Comparison of ENCODE assay signal across 10 cellular contexts in the genomic region with DNA sequence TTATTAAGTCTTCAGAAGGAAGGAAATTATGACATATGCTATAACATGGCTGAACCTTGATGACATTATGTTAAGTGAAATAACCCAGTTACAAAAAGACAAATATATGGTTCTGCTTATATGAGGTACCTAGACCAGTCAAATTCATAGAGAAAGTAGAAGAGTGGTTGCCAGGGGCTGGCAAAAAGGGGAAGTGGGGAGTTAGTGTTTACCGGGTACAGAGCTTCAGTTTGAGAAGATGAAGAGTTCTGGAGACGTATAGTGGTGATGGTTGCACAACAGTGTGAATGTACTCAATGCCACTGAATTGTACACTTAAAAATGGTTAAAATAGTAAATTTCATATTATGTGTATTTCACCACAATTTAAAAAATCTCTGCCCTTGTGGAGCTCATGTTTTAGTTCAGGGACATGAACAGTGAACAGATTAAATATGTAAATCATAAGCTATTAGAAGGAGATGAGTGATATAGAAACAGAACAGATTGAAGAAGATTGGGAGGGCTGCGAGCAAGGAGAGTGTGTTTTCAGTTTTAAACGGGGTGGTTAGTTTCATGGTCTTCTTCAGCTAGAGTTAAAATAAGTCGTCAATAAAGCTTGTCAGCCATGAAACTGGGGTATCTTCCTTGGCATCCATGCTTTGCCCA.
DNase-seq lines count a peak whose midpoint lies in the region; ATAC-seq and TF ChIP-seq lines count a peak whose summit lies in the region.
"Had no signal": no experiment of that assay in that cellular context is flagged by ENCODE, and none has a peak within 500 bp of the region (broad histone marks: within the 10 kb centered on the region; RNA-seq: fewer than 3 reads in every experiment).

No MANE protein-coding gene starts in this region.

- H3K27ac ChIP-seq in OCI-LY3 (ENCODE audit: low read length) (peak overlapping the region; percentile 73), vagina (no peak overlapping the region)

- H3K4me1 Mint-ChIP-seq in CD14-positive monocyte: peaks cover 26% of the 10 kb centered on the region
- peaks cover 14% of the 10 kb centered on the region for H3K4me1 Mint-ChIP-seq in osteocyte (ENCODE audit: unreplicated experiment)

- H3K4me3 ChIP-seq in OCI-LY3 (ENCODE audit: low read length) (peak overlapping the region; percentile 70), vagina (no peak overlapping the region)

- TF ChIP-seq CTCF in CD14-positive monocyte (IDR thresholded peaks at IDR 0.05) (no peak), OCI-LY3 (IDR thresholded peaks at IDR 0.05; ENCODE audit: low read depth, low read length) (0 out of 2 replicates have a peak, but pooled peaks have one; percentile 10), vagina (IDR thresholded peaks at IDR 0.05) (no peak), osteocyte (IDR thresholded peaks at IDR 0.05) (no peak)

- peak; percentile 46 for ATAC-seq in GM19467 (IDR thresholded peaks at IDR 0.05; ENCODE audit: unreplicated experiment)
- peak; percentile 48 for ATAC-seq in HG03103 (IDR thresholded peaks at IDR 0.05; ENCODE audit: low read depth, unreplicated experiment)

- peak overlapping the region; percentile 93 for H3K4me2 ChIP-seq in OCI-LY3 (ENCODE audit: low read length)

- intact Hi-C loops in CD14-positive monocyte (cut with micrococcal nuclease): no loop called here
- intact Hi-C loops in vagina (cut with DNase I): no loop called here

- peak overlapping the region in 4 of 7 donors; percentile 23 to 74 (median 67) for H3K27ac Mint-ChIP-seq in CD14-positive monocyte
- H3K27ac Mint-ChIP-seq in osteocyte (ENCODE audit: unreplicated experiment): no peak overlapping the region
- H3K27ac Mint-ChIP-seq: activated CD4-positive, alpha-beta memory T cell treated with anti-CD3 and anti-CD28 coated beads, Interleukin-2, amount 10 ng/mL, durations not matched to agents 7 days and 5 days had no signal

- no peaks in the 10 kb centered on the region for H3K36me3 ChIP-seq in OCI-LY3 (replicated peaks; ENCODE audit: low read depth, low read length)
- H3K36me3 ChIP-seq in vagina: no peaks in the 10 kb centered on the region

- DNase-seq in CD14-positive monocyte (ENCODE audit: low spot score): peak; percentile 48
- DNase-seq in vagina (ENCODE audit: extremely low spot score in 2 of 2): no peak
- DNase-seq in NCI-H1105 treated with DMSO at 0.1 percent for 48 hours (lab: John Stamatoyannopoulos, UW): no peak
- no peak for DNase-seq in osteocyte (ENCODE audit: extremely low spot score, unreplicated experiment)
- DNase-seq in DMS153 (lab: John Stamatoyannopoulos, UW): no peak
- DNase-seq: activated CD4-positive, alpha-beta memory T cell treated with anti-CD3 and anti-CD28 coated beads, Interleukin-2, amount 10 ng/mL, durations not matched to agents 7 days and 5 days; foreskin fibroblast had no signal

- H3K4me3 Mint-ChIP-seq in CD14-positive monocyte (no peak overlapping the region), osteocyte (ENCODE audit: unreplicated experiment) (no peak overlapping the region)
- H3K4me3 Mint-ChIP-seq: activated CD4-positive, alpha-beta memory T cell treated with anti-CD3 and anti-CD28 coated beads, Interleukin-2, amount 10 ng/mL, durations not matched to agents 7 days and 5 days had no signal

- no peak for TF ChIP-seq POLR2A in vagina (IDR thresholded peaks at IDR 0.05)

- peaks cover 64% of the 10 kb centered on the region for H3K4me1 ChIP-seq in OCI-LY3 (ENCODE audit: low read length)
- no peaks in the 10 kb centered on the region for H3K4me1 ChIP-seq in vagina

- no peaks in the 10 kb centered on the region for H3K9me3 ChIP-seq in OCI-LY3 (ENCODE audit: insufficient read depth, low read length)
- H3K9me3 ChIP-seq in vagina: no peaks in the 10 kb centered on the region

- H2AFZ ChIP-seq in OCI-LY3 (ENCODE audit: low read depth, low read length): no peak overlapping the region

- peaks cover 62% of the 10 kb centered on the region for H3K27me3 ChIP-seq in OCI-LY3 (ENCODE audit: low read depth, low read length)
- H3K27me3 ChIP-seq in vagina: no peaks in the 10 kb centered on the region

- H3K36me3 Mint-ChIP-seq in CD14-positive monocyte (peaks cover 0 to 2% of the 10 kb centered on the region in 2 donors), osteocyte (ENCODE audit: unreplicated experiment) (no peaks in the 10 kb centered on the region)

- peak overlapping the region; percentile 47 for H3K9ac ChIP-seq in OCI-LY3 (ENCODE audit: low read length)

- H3K27me3 Mint-ChIP-seq in CD14-positive monocyte (ENCODE audit: low read depth in 3 of 3): peaks cover 0 to 2% (median 0%) of the 10 kb centered on the region in 3 donors
- H3K27me3 Mint-ChIP-seq in osteocyte (ENCODE audit: unreplicated experiment): peaks cover 5% of the 10 kb centered on the region

- H4K20me1 ChIP-seq in OCI-LY3 (ENCODE audit: insufficient read depth, low read length): peaks cover 13% of the 10 kb centered on the region; the same call in 1 of the 2 replicates

- H3K79me2 ChIP-seq in OCI-LY3 (ENCODE audit: low read length): no peaks in the 10 kb centered on the region

- H3K9me3 Mint-ChIP-seq in CD14-positive monocyte: peaks cover 0 to 2% (median 0%) of the 10 kb centered on the region in 7 donors
- H3K9me3 Mint-ChIP-seq in osteocyte (ENCODE audit: unreplicated experiment): no peaks in the 10 kb centered on the region
- H3K9me3 Mint-ChIP-seq: activated CD4-positive, alpha-beta memory T cell treated with anti-CD3 and anti-CD28 coated beads, Interleukin-2, amount 10 ng/mL, durations not matched to agents 7 days and 5 days had no signal
